In genomic region chr20:2873010-2873746, GRCh38 we compare ENCODE assay signal across 8 cellular contexts. TPM values are rescaled to one million over a fixed set of nuclear protein-coding genes. Genes with fewer than 3 reads are reported as not detected.
A peak's percentile ranks its signal among the peaks of the same experiment; 100 is the strongest.
DNase-seq lines count a peak whose midpoint lies in the region; ATAC-seq and TF ChIP-seq lines count a peak whose summit lies in the region.

A gene with protein sequence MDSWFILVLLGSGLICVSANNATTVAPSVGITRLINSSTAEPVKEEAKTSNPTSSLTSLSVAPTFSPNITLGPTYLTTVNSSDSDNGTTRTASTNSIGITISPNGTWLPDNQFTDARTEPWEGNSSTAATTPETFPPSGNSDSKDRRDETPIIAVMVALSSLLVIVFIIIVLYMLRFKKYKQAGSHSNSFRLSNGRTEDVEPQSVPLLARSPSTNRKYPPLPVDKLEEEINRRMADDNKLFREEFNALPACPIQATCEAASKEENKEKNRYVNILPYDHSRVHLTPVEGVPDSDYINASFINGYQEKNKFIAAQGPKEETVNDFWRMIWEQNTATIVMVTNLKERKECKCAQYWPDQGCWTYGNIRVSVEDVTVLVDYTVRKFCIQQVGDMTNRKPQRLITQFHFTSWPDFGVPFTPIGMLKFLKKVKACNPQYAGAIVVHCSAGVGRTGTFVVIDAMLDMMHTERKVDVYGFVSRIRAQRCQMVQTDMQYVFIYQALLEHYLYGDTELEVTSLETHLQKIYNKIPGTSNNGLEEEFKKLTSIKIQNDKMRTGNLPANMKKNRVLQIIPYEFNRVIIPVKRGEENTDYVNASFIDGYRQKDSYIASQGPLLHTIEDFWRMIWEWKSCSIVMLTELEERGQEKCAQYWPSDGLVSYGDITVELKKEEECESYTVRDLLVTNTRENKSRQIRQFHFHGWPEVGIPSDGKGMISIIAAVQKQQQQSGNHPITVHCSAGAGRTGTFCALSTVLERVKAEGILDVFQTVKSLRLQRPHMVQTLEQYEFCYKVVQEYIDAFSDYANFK (plus strand): TSS chr20:2873481. CDS start chr20:2964278, 90,797 bp downstream.

- H4K20me1 ChIP-seq in PC-9 (ENCODE audit: insufficient read depth), result no peaks in the 10 kb centered on the region

- CTCF ChIA-PET in PC-9 (lab: Charles Lee), result no interaction called here

- H3K9me3 ChIP-seq in PC-9 (ENCODE audit: insufficient read depth, low read depth) (no peaks in the 10 kb centered on the region), mucosa of stomach (ENCODE audit: control insufficient read depth, low read length) (no peaks in the 10 kb centered on the region)

- intact Hi-C loops in PC-9 (cut with micrococcal nuclease; ENCODE audit: unreplicated experiment), result no loop called here

- no peaks in the 10 kb centered on the region for H3K36me3 ChIP-seq in PC-9 (ENCODE audit: low read depth)
- H3K36me3 ChIP-seq in mucosa of stomach (ENCODE audit: control insufficient read depth, insufficient read depth, low read length), result no peaks in the 10 kb centered on the region

- POLR2A ChIA-PET in PC-9 (lab: Charles Lee; ENCODE audit: unreplicated experiment), result interaction anchor here (0.6 to 0.7 kb wide), 2 partner anchors 221 to 402 kb away, joined by 4 to 6 read pairs; partner anchors contain the start of genes NOP56 and SNRPB

- H2AFZ ChIP-seq in PC-9, result peak within 1 kb of the TSS; percentile 99

- peak within 1 kb of the TSS; percentile 92 for H3K4me2 ChIP-seq in PC-9

- peak within 1 kb of the TSS; percentile 100 for H3K4me3 ChIP-seq in PC-9
- peak within 1 kb of the TSS; percentile 84 for H3K4me3 ChIP-seq in mucosa of stomach (ENCODE audit: low read length)

- H3K4me1 ChIP-seq in PC-9 (replicated peaks; ENCODE audit: insufficient read depth) (peaks cover 15% of the 10 kb centered on the region), mucosa of stomach (ENCODE audit: control insufficient read depth, insufficient read depth, low read length) (peaks cover 25% of the 10 kb centered on the region)

- no peak within 1 kb of the TSS for H3K27ac ChIP-seq in PC-9

- peak; percentile 99 for TF ChIP-seq POLR2A in erythroblast (IDR thresholded peaks at IDR 0.05; ENCODE audit: low read length)

- TSS peak; percentile 96 for BruUV-seq in PC-9 (replicated peaks; lab: Mats Ljungman, UMichigan)

- no peak for TF ChIP-seq CTCF in PC-9 (conservative IDR thresholded peaks at IDR 0.05)

- ATAC-seq in GM21576 (IDR thresholded peaks at IDR 0.05; ENCODE audit: unreplicated experiment), result peak; percentile 89

- peaks cover 42% of the 10 kb centered on the region for H3K79me2 ChIP-seq in PC-9 (ENCODE audit: low read depth)

- H3K27me3 ChIP-seq in PC-9 (ENCODE audit: insufficient read depth, low read depth) (no peaks in the 10 kb centered on the region), mucosa of stomach (ENCODE audit: control insufficient read depth, insufficient read depth, low read length) (peaks cover 17% of the 10 kb centered on the region)

- TF ChIP-seq EP300 in Ishikawa (IDR thresholded peaks at IDR 0.05; ENCODE audit: borderline replicate concordance), result no peak

- H3K9me2 ChIP-seq in PC-9 (ENCODE audit: insufficient read depth), result no peaks in the 10 kb centered on the region

- H3F3A ChIP-seq in PC-9 (ENCODE audit: insufficient read depth, low read depth), result 0 out of 2 replicates have a peak, but pooled peaks cover 3% of the 10 kb centered on the region

- DNase-seq in DMS153 (lab: John Stamatoyannopoulos, UW), result peak; percentile 73
- peak; percentile 73 to 91 for DNase-seq in PC-9
- DNase-seq in activated T-cell treated with anti-CD3 and anti-CD28 coated beads, Interleukin-2, amount 50 U/mL, for 1 hour, result peak; percentile 93
- peak; percentile 95 to 96 for DNase-seq in erythroblast (lab: John Stamatoyannopoulos, UW)
- peak; percentile 94 for DNase-seq in stimulated activated CD8-positive, alpha-beta memory T cell treated with anti-CD3 and anti-CD28 coated beads, Interleukin-4, amount 100 ng/mL, for 48 hours

- H3K9ac ChIP-seq in mucosa of stomach (ENCODE audit: low read length), result peak within 1 kb of the TSS; percentile 89

- no peak for TF ChIP-seq RAD21 in Ishikawa (IDR thresholded peaks at IDR 0.05; ENCODE audit: low read depth)

TF ChIP-seq in Ishikawa, 13 proteins besides CTCF, POLR2A, EP300 and RAD21:
- peak; percentile 86 for TF ChIP-seq TAF1 (IDR thresholded peaks at IDR 0.05; ENCODE audit: low read depth)
- no peak for TF ChIP-seq REST (IDR thresholded peaks at IDR 0.05; ENCODE audit: low read depth)
- peak; percentile 33; the same call in 1 of the 2 replicates for TF ChIP-seq TCF12 (IDR thresholded peaks at IDR 0.05; ENCODE audit: low read depth)
- TF ChIP-seq CEBPB (IDR thresholded peaks at IDR 0.05), result no peak
- peak; percentile 60 for TF ChIP-seq YY1 (IDR thresholded peaks at IDR 0.05; ENCODE audit: low read depth)
- TF ChIP-seq FOXM1 (IDR thresholded peaks at IDR 0.05; ENCODE audit: borderline replicate concordance, low read depth), result no peak
- TF ChIP-seq, protein P1, sequence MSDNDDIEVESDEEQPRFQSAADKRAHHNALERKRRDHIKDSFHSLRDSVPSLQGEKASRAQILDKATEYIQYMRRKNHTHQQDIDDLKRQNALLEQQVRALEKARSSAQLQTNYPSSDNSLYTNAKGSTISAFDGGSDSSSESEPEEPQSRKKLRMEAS (IDR thresholded peaks at IDR 0.05), result peak; percentile 23
- peak; percentile 39; the same call in 1 of the 2 replicates for TF ChIP-seq ZBTB7A (IDR thresholded peaks at IDR 0.05; ENCODE audit: low read depth)
- no peak for TF ChIP-seq TEAD4 (IDR thresholded peaks at IDR 0.05)
- no peak for TF ChIP-seq NFIC (IDR thresholded peaks at IDR 0.05)
- TF ChIP-seq EGR1 (IDR thresholded peaks at IDR 0.05), result no peak
- TF ChIP-seq USF1 (IDR thresholded peaks at IDR 0.05), result no peak
- TF ChIP-seq CREB1 (IDR thresholded peaks at IDR 0.05; ENCODE audit: low read depth), result no peak

RNA-seq across cellular contexts. Expression of the gene that starts here (rescaled TPM):
- 36.6 and 48.8 TPM in 2 replicates for total RNA-seq in PC-9 (2021)
